Comparison of ENCODE assay signal across 1 cellular context in the genomic region with DNA sequence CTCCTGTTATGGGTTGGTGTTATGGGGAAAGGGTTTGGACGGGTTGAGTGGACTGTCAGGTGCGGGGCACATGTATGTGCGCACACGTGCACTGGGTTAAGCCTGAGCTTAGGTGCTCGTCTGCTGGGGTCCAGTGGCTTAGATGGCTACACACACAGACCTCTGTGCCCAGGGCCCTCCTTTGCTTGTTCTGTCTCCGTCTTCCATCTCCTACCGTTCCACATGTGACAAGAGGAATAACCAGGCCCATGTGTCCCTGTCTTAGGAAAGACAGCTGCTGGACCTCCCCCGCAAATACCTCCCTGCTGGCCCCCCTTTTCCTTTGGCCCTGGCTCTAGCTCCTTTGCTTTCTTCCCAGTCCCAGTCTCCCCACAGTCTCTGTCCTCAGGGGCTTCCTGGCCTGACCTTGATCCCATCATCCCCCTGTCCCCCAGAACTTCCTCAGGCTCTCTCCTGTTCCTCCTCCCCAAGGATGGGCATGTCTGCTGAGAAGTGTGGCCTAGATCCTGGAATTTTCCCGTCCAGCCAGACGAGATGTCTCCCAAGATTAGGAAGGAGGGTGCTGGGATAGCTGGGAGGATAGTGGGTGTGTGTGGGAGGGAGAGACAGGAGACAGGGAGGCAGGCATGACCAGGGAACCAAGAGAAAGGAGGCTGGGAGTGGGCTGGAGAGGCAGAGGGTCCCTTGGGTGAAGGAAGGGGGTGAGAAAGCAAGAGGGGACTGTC.
TF ChIP-seq lines count a peak whose summit lies in the region.

No MANE protein-coding gene starts in this region.

TF ChIP-seq in HCT116, 20 proteins besides CTCF, POLR2A, EP300 and RAD21:
- TF ChIP-seq, protein P1, sequence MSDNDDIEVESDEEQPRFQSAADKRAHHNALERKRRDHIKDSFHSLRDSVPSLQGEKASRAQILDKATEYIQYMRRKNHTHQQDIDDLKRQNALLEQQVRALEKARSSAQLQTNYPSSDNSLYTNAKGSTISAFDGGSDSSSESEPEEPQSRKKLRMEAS (IDR thresholded peaks at IDR 0.05), result no peak
- no peak for TF ChIP-seq CEBPB (IDR thresholded peaks at IDR 0.05; ENCODE audit: low read depth)
- TF ChIP-seq ZFX (IDR thresholded peaks at IDR 0.05), result no peak
- TF ChIP-seq TCF7L2 (IDR thresholded peaks at IDR 0.05; ENCODE audit: borderline replicate concordance, extremely low read depth, insufficient read depth, insufficient read length), result no peak
- no peak for TF ChIP-seq SP1 (IDR thresholded peaks at IDR 0.05; ENCODE audit: low read depth)
- TF ChIP-seq ELF1 (IDR thresholded peaks at IDR 0.05; ENCODE audit: borderline replicate concordance, low read depth), result no peak
- TF ChIP-seq POLR2AphosphoS5 (IDR thresholded peaks at IDR 0.05; ENCODE audit: low read depth, low read length), result no peak
- TF ChIP-seq, protein P2, sequence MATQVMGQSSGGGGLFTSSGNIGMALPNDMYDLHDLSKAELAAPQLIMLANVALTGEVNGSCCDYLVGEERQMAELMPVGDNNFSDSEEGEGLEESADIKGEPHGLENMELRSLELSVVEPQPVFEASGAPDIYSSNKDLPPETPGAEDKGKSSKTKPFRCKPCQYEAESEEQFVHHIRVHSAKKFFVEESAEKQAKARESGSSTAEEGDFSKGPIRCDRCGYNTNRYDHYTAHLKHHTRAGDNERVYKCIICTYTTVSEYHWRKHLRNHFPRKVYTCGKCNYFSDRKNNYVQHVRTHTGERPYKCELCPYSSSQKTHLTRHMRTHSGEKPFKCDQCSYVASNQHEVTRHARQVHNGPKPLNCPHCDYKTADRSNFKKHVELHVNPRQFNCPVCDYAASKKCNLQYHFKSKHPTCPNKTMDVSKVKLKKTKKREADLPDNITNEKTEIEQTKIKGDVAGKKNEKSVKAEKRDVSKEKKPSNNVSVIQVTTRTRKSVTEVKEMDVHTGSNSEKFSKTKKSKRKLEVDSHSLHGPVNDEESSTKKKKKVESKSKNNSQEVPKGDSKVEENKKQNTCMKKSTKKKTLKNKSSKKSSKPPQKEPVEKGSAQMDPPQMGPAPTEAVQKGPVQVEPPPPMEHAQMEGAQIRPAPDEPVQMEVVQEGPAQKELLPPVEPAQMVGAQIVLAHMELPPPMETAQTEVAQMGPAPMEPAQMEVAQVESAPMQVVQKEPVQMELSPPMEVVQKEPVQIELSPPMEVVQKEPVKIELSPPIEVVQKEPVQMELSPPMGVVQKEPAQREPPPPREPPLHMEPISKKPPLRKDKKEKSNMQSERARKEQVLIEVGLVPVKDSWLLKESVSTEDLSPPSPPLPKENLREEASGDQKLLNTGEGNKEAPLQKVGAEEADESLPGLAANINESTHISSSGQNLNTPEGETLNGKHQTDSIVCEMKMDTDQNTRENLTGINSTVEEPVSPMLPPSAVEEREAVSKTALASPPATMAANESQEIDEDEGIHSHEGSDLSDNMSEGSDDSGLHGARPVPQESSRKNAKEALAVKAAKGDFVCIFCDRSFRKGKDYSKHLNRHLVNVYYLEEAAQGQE (IDR thresholded peaks at IDR 0.05; ENCODE audit: low read depth), result no peak
- TF ChIP-seq ZNF274 (IDR thresholded peaks at IDR 0.05; ENCODE audit: low read depth, low read length), result no peak
- TF ChIP-seq, protein P3, sequence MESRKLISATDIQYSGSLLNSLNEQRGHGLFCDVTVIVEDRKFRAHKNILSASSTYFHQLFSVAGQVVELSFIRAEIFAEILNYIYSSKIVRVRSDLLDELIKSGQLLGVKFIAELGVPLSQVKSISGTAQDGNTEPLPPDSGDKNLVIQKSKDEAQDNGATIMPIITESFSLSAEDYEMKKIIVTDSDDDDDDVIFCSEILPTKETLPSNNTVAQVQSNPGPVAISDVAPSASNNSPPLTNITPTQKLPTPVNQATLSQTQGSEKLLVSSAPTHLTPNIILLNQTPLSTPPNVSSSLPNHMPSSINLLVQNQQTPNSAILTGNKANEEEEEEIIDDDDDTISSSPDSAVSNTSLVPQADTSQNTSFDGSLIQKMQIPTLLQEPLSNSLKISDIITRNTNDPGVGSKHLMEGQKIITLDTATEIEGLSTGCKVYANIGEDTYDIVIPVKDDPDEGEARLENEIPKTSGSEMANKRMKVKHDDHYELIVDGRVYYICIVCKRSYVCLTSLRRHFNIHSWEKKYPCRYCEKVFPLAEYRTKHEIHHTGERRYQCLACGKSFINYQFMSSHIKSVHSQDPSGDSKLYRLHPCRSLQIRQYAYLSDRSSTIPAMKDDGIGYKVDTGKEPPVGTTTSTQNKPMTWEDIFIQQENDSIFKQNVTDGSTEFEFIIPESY (IDR thresholded peaks at IDR 0.05; ENCODE audit: extremely low read depth, insufficient replicate concordance, low read length), result no peak
- TF ChIP-seq CBX3 (IDR thresholded peaks at IDR 0.05; ENCODE audit: low read depth), result no peak
- TF ChIP-seq EGR1 (IDR thresholded peaks at IDR 0.05; ENCODE audit: low read depth), result no peak
- no peak for TF ChIP-seq EZH2 (IDR thresholded peaks at IDR 0.05)
- no peak for TF ChIP-seq JUND (IDR thresholded peaks at IDR 0.05)
- no peak for TF ChIP-seq SRF (IDR thresholded peaks at IDR 0.05; ENCODE audit: low read depth)
- TF ChIP-seq SIN3A (IDR thresholded peaks at IDR 0.05; ENCODE audit: low read depth), result no peak
- TF ChIP-seq, protein P4, sequence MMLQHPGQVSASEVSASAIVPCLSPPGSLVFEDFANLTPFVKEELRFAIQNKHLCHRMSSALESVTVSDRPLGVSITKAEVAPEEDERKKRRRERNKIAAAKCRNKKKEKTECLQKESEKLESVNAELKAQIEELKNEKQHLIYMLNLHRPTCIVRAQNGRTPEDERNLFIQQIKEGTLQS (IDR thresholded peaks at IDR 0.05), result no peak
- TF ChIP-seq FOSL1 (IDR thresholded peaks at IDR 0.05; ENCODE audit: low read depth), result no peak
- TF ChIP-seq YY1 (IDR thresholded peaks at IDR 0.05; ENCODE audit: extremely low read depth, insufficient replicate concordance, low read depth, low read length), result no peak
- no peak for TF ChIP-seq EZH2phosphoT487 (IDR thresholded peaks at IDR 0.05; ENCODE audit: borderline replicate concordance)
